9 cellular contexts compared by ENCODE assay signal in the genomic region with DNA sequence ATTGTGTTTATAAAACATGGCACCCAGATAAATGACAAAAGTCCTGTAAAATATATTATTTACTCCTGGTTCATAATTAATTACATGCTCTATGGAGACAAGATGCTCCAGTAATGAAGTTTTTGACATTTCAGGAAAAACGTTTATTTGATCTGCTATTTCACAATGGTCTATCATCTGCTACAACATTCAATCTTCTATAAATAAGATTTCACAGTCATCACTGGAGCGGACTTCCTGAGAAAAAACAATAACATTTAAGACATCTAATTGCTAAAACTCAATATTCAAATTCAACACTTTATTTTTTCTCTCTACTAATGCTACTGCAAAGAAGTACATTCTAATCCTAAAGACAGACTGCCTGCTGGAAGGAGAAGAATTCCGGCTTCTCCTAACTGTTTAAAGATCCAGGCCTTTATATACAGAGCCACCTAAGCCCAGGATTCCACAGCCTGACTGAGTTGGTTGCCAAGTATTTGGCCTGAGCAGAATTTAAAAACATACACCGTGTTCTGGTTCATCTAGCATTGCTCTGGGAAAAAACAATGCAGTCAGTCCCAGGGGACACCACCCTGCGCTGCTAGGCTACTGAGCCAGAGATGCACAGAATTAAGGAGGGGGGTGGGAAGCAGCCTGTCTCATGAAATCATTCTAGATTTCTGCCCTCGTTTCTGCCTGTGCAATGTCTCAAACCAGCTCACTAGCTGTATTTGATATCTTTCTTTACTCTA. TPM values are rescaled to one million over a fixed set of nuclear protein-coding genes. Genes with fewer than 3 reads are reported as not detected.
A peak's percentile ranks its signal among the peaks of the same experiment; 100 is the strongest.
DNase-seq lines count a peak whose midpoint lies in the region; ATAC-seq and TF ChIP-seq lines count a peak whose summit lies in the region.
"Had no signal": no experiment of that assay in that cellular context is flagged by ENCODE, and none has a peak within 500 bp of the region (broad histone marks: within the 10 kb centered on the region; RNA-seq: fewer than 3 reads in every experiment).

No MANE protein-coding gene starts in this region.

- no peak overlapping the region for H3K4me3 Mint-ChIP-seq in H9

- no peak overlapping the region for H2BK5ac ChIP-seq in H9 (ENCODE audit: insufficient read length, low read length)

- H3K18ac ChIP-seq in H9 (ENCODE audit: insufficient read length, low read depth, low read length) = no peak overlapping the region

- peaks cover 3% of the 10 kb centered on the region for H3K27me3 Mint-ChIP-seq in H9 (ENCODE audit: low read depth)

- no CpG with 5 or more reads among the region's 6 CpGs for WGBS in H9 (ENCODE audit: extremely low coverage, insufficient read length, low lambda C conversion rate)

- no peak overlapping the region for H2AK5ac ChIP-seq in H9 (ENCODE audit: insufficient read length, low read length)

- no peak overlapping the region for H3K23ac ChIP-seq in H9 (ENCODE audit: insufficient read length, low read depth, low read length)

- H3K4me1 ChIP-seq in H9 (ENCODE audit: insufficient read depth, low read length) (no peaks in the 10 kb centered on the region; the same call in 1 of the 2 replicates), left ventricle myocardium inferior (peaks cover 70% of the 10 kb centered on the region), skeletal muscle tissue (ENCODE audit: control insufficient read depth in 3 of 3, insufficient read depth in 3 of 3, low read length in 3 of 3) (peaks cover 34 to 50% (median 42%) of the 10 kb centered on the region in 3 donors)

- H2BK15ac ChIP-seq in H9 (ENCODE audit: low read depth, low read length) = no peak overlapping the region

- no peak overlapping the region for H3K56ac ChIP-seq in H9 (ENCODE audit: insufficient read length, low read depth, low read length)

- H3K9ac ChIP-seq in H9 (ENCODE audit: extremely low read depth, insufficient read length, low read length) (no peak overlapping the region), skeletal muscle tissue (ENCODE audit: low read depth in 1 of 3, low read length in 3 of 3) (peak overlapping the region; percentile 58 to 75 (median 71))

- H3K36me3 ChIP-seq in left ventricle myocardium inferior (peaks cover 5% of the 10 kb centered on the region), skeletal muscle tissue (ENCODE audit: control insufficient read depth in 3 of 3, insufficient read depth in 3 of 3, low read length in 3 of 3) (no peaks in the 10 kb centered on the region)

- H3T11ph ChIP-seq in H9 (ENCODE audit: low read length) = no peak overlapping the region

- no peaks in the 10 kb centered on the region for H4K20me1 ChIP-seq in H9 (ENCODE audit: control insufficient read depth, insufficient read depth, insufficient read length)

- H3K4ac ChIP-seq in H9 (ENCODE audit: low read depth, low read length) = no peak overlapping the region

- no peaks in the 10 kb centered on the region for H3K23me2 ChIP-seq in H9 (ENCODE audit: insufficient read length, low read depth, low read length, poor library complexity, severe bottlenecking)

- intact Hi-C loops in left ventricle myocardium inferior (cut with micrococcal nuclease) = no loop called here

- no peak overlapping the region for H4K91ac ChIP-seq in H9 (ENCODE audit: insufficient read length, low read depth, low read length)

- no peak overlapping the region for H4K5ac ChIP-seq in H9 (ENCODE audit: insufficient read length, low read depth, low read length)

- no peak for DNase-seq in H9
- DNase-seq in left ventricle myocardium inferior = peak; percentile 75
- no peak for DNase-seq in RKO (ENCODE audit: low spot score)
- DNase-seq in DMS114 treated with DMSO at 0.1 percent for 48 hours (lab: John Stamatoyannopoulos, UW; ENCODE audit: unreplicated experiment) = no peak
- DNase-seq in stimulated activated naive CD8-positive, alpha-beta T cell treated with anti-CD3 and anti-CD28 coated beads, Interleukin-15, Interleukin-2, amounts not matched to agents 100 U/mL and 50 U/mL, for 24 hours = no peak
- DNase-seq: activated effector memory CD4-positive, alpha-beta T cell treated with anti-CD3 and anti-CD28 coated beads, Interleukin-2, amount 50 U/mL, for 16 hours had no signal

- H3K4me3 ChIP-seq in left ventricle myocardium inferior = peak overlapping the region; percentile 18
- peak overlapping the region; percentile 19 to 41 (median 32) for H3K4me3 ChIP-seq in skeletal muscle tissue (ENCODE audit: low read length in 3 of 3)

- TF ChIP-seq CTCF in H9 (conservative IDR thresholded peaks at IDR 0.05) = no peak
- TF ChIP-seq CTCF in VCaP (conservative IDR thresholded peaks at IDR 0.05) = no peak
- no peak for TF ChIP-seq CTCF in left ventricle myocardium inferior (IDR thresholded peaks at IDR 0.05; ENCODE audit: borderline replicate concordance)

- peaks cover 4 to 16% of the 10 kb centered on the region in 2 experiments; a peak in 2 of 4 replicates for H3K4me1 Mint-ChIP-seq in H9

- no peaks in the 10 kb centered on the region for H3K9me3 Mint-ChIP-seq in H9

- no peak overlapping the region for H3K27ac Mint-ChIP-seq in H9

- peaks cover 0 to 3% (median 1%) of the 10 kb centered on the region in 3 experiments; a peak in 5 of 7 replicates for H3K36me3 Mint-ChIP-seq in H9 (ENCODE audit: insufficient read depth in 1 of 3, low read depth in 3 of 3)

- no peak overlapping the region for H3K4me2 ChIP-seq in H9 (ENCODE audit: insufficient read depth, insufficient read length, low read length)

- no peak overlapping the region for H3K27ac ChIP-seq in H9 (ENCODE audit: insufficient read length, low read depth, low read length)
- H3K27ac ChIP-seq in VCaP = peak overlapping the region; percentile 82
- peak overlapping the region; percentile 83 for H3K27ac ChIP-seq in left ventricle myocardium inferior (replicated peaks)
- H3K27ac ChIP-seq in skeletal muscle tissue (ENCODE audit: low read depth, low read length) = peak overlapping the region; percentile 77

- no peak overlapping the region for H2AFZ ChIP-seq in H9 (ENCODE audit: low read length)

- H3K14ac ChIP-seq in H9 (ENCODE audit: insufficient read depth, low read length) = no peak overlapping the region

- H3K9me3 ChIP-seq in H9 (ENCODE audit: control insufficient read depth, low read depth, low read length) (no peaks in the 10 kb centered on the region), left ventricle myocardium inferior (replicated peaks) (no peaks in the 10 kb centered on the region), skeletal muscle tissue (ENCODE audit: control insufficient read depth in 3 of 3, low read length in 3 of 3) (no peaks in the 10 kb centered on the region)

- ATAC-seq in HG03139 (IDR thresholded peaks at IDR 0.05; ENCODE audit: unreplicated experiment) = no peak
- no peak for ATAC-seq in stimulated activated naive CD8-positive, alpha-beta T cell treated with anti-CD3 and anti-CD28 coated beads, Interleukin-15, Interleukin-2, amounts not matched to agents 100 U/mL and 50 U/mL, for 24 hours

- no peak overlapping the region for H2BK12ac ChIP-seq in H9 (ENCODE audit: insufficient read length, low read depth, low read length)

- H3K79me2 ChIP-seq in H9 (ENCODE audit: insufficient read depth, low read length) = no peaks in the 10 kb centered on the region

- no peaks in the 10 kb centered on the region for H3K79me1 ChIP-seq in H9 (ENCODE audit: insufficient read depth, low read depth, low read length, poor library complexity, severe bottlenecking)

- H4K8ac ChIP-seq in H9 (replicated peaks; ENCODE audit: insufficient read length, low read depth, low read length) = no peak overlapping the region

- peak overlapping the region; percentile 29 for H2BK20ac ChIP-seq in H9 (ENCODE audit: low read depth, low read length, poor library complexity, severe bottlenecking)

- H2BK120ac ChIP-seq in H9 (ENCODE audit: low read depth, low read length, poor library complexity, severe bottlenecking) = no peak overlapping the region

- H3K27me3 ChIP-seq in H9 (ENCODE audit: insufficient read depth, low read length) = no peaks in the 10 kb centered on the region
- no peaks in the 10 kb centered on the region for H3K27me3 ChIP-seq in left ventricle myocardium inferior (ENCODE audit: low read depth)
- H3K27me3 ChIP-seq in skeletal muscle tissue (ENCODE audit: control insufficient read depth in 3 of 3, insufficient read depth in 3 of 3, low read length in 3 of 3) = no peaks in the 10 kb centered on the region

RNA-seq across cellular contexts. Expression of a gene that starts 58.0 kb away (rescaled TPM):
- total RNA-seq in H9 (2021) (16.1 TPM in 2 replicates), left ventricle myocardium inferior (38.4 TPM), skeletal muscle tissue (37.6 TPM)
